Comparison of ENCODE assay signal across 14 cellular contexts in the genomic region with DNA sequence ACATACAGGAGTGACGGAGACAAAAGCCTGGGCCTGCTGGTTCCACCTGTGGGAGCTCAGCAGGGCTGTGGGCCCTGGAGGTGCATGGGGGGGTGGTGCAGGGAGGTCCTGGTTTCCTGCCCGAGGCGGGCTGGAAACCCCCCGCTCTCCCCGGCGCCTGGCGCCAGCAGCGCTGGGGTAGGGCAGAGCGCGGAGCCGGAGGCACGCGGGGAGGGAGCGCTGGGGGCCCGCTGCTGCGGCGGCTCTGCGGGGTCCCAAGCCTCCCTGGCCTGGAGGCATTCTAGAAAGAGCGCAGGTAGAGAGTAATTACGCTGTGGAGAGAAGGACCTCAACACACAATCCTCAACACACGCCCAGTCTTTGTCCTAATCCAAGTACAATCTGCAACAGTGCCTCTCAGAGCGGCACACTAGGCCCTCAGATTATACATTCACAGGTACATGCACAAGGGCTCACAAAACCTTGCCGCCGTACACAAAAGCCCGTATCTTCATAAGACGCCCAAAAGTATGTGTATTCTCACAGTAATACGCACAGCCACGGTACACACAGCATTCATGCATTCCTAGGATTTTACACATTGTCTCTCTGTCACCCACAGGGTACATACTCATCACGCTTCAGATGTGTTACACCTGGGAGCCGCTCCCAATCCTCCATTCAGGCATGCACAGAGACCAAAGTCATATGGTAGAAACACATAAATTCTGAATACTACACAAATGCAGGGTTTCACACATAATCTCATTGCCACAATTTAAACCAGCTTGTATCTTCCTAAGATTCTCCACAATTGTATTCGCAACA. TPM values are rescaled to one million over a fixed set of nuclear protein-coding genes. Genes with fewer than 3 reads are reported as not detected.
DNase-seq lines count a peak whose midpoint lies in the region; ATAC-seq and TF ChIP-seq lines count a peak whose summit lies in the region.
"Had no signal": no experiment of that assay in that cellular context is flagged by ENCODE, and none has a peak within 500 bp of the region (broad histone marks: within the 10 kb centered on the region; RNA-seq: fewer than 3 reads in every experiment).

No MANE protein-coding gene starts in this region.

- H3K4me1 ChIP-seq in HUES48 (ENCODE audit: control insufficient read depth, insufficient read depth, low read length): peaks cover 76% of the 10 kb centered on the region
- peaks cover 26% of the 10 kb centered on the region for H3K4me1 ChIP-seq in iPS-15b (ENCODE audit: control insufficient read depth, insufficient read depth, low read length)
- peaks cover 28% of the 10 kb centered on the region for H3K4me1 ChIP-seq in smooth muscle cell (ENCODE audit: low read depth)

- H3K27me3 ChIP-seq in HUES48 (ENCODE audit: control insufficient read depth, insufficient read depth, low read length): peaks cover 100% of the 10 kb centered on the region
- peaks cover 98% of the 10 kb centered on the region for H3K27me3 ChIP-seq in iPS-15b (ENCODE audit: control insufficient read depth, insufficient read depth, low read length)
- peaks cover 59% of the 10 kb centered on the region for H3K27me3 ChIP-seq in smooth muscle cell (ENCODE audit: low read depth)

- H3K9me3 ChIP-seq in HUES48 (ENCODE audit: control insufficient read depth, insufficient read depth, low read length) (no peaks in the 10 kb centered on the region), iPS-15b (ENCODE audit: control insufficient read depth, insufficient read depth, low read length) (no peaks in the 10 kb centered on the region), smooth muscle cell (replicated peaks; ENCODE audit: low read depth) (no peaks in the 10 kb centered on the region)

- TF ChIP-seq CTCF in smooth muscle cell (IDR thresholded peaks at IDR 0.05; ENCODE audit: borderline replicate concordance, insufficient read depth, poor library complexity, severe bottlenecking) (no peak), Calu3 (IDR thresholded peaks at IDR 0.05; ENCODE audit: unreplicated experiment) (no peak)

- H3K4me1 Mint-ChIP-seq in Calu3 (ENCODE audit: low read depth, unreplicated experiment): peaks cover 8% of the 10 kb centered on the region

- intact Hi-C loops in Calu3 (cut with micrococcal nuclease; ENCODE audit: unreplicated experiment): no loop called here

- H3K27ac Mint-ChIP-seq in Calu3 (ENCODE audit: unreplicated experiment): no peak overlapping the region

- H3K27ac ChIP-seq in HUES48 (ENCODE audit: low read depth, low read length) (no peak overlapping the region), smooth muscle cell (ENCODE audit: low read depth) (peak overlapping the region; percentile 64)

- H3F3A ChIP-seq in smooth muscle cell (ENCODE audit: low read depth): peaks cover 12% of the 10 kb centered on the region

- H3K79me2 ChIP-seq in smooth muscle cell (ENCODE audit: low read depth): peaks cover 28% of the 10 kb centered on the region

- WGBS in smooth muscle cell (ENCODE audit: low lambda C conversion rate): 12% methylated on average over 28 of the region's 31 CpGs

- no peaks in the 10 kb centered on the region for H3K36me3 Mint-ChIP-seq in Calu3 (ENCODE audit: insufficient read depth, unreplicated experiment)

- no peak overlapping the region for H3K4me3 Mint-ChIP-seq in Calu3 (ENCODE audit: low read depth, unreplicated experiment)

- no peak overlapping the region for H2AFZ ChIP-seq in smooth muscle cell (ENCODE audit: low read depth)

- CTCF ChIA-PET in Calu3 (lab: Charles Lee): no interaction called here

- H3K9me3 Mint-ChIP-seq in Calu3 (ENCODE audit: low read depth, unreplicated experiment): no peaks in the 10 kb centered on the region

- H4K20me1 ChIP-seq in smooth muscle cell (ENCODE audit: low read depth): no peaks in the 10 kb centered on the region

- H3K27me3 Mint-ChIP-seq in Calu3 (ENCODE audit: unreplicated experiment): peaks cover 92% of the 10 kb centered on the region

- H3K4me3 ChIP-seq in HUES48 (ENCODE audit: low read depth, low read length) (peak overlapping the region; percentile 37), iPS-15b (ENCODE audit: low read depth, low read length) (peak overlapping the region; percentile 53), smooth muscle cell (peak overlapping the region; percentile 65)

- BruUV-seq in Calu3 (replicated peaks; lab: Mats Ljungman, UMichigan): no TSS peak

- ATAC-seq in GM18867 (IDR thresholded peaks at IDR 0.05; ENCODE audit: unreplicated experiment): peak; percentile 37

- H3K4me2 ChIP-seq in smooth muscle cell: peak overlapping the region; percentile 95

- H3K9ac ChIP-seq in HUES48 (ENCODE audit: low read depth, low read length): no peak overlapping the region
- H3K9ac ChIP-seq in iPS-15b (ENCODE audit: low read depth, low read length): no peak overlapping the region
- peak overlapping the region; percentile 63 for H3K9ac ChIP-seq in smooth muscle cell (ENCODE audit: low read depth)

- H3K36me3 ChIP-seq in HUES48 (ENCODE audit: control insufficient read depth, insufficient read depth, low read length) (no peaks in the 10 kb centered on the region), iPS-15b (ENCODE audit: control insufficient read depth, insufficient read depth, low read length) (no peaks in the 10 kb centered on the region), smooth muscle cell (ENCODE audit: low read depth) (no peaks in the 10 kb centered on the region)

- no peak for DNase-seq in smooth muscle cell (lab: John Stamatoyannopoulos, UW; ENCODE audit: unreplicated experiment)
- DNase-seq in A172 (ENCODE audit: low spot score): no peak
- no peak for DNase-seq in Calu3
- DNase-seq in 8988T: no peak
- DNase-seq: activated CD4-positive, alpha-beta T cell treated with anti-CD3 and anti-CD28 coated beads, Interleukin-2, amount 50 U/mL, for 4 hours; activated effector memory CD4-positive, alpha-beta T cell treated with anti-CD3 and anti-CD28 coated beads, Interleukin-2, amount 50 U/mL, for 16 hours; KG1; NCI-H1694 treated with DMSO at 0.1 percent for 48 hours; NCI-H774; stimulated activated CD4-positive, alpha-beta T cell treated with anti-CD3 and anti-CD28 coated beads, Interleukin-4, amount 100 ng/mL, for 4 hours; stimulated activated naive CD4-positive, alpha-beta T cell treated with Interleukin-2 at 50 U/mL for 16 hours had no signal

RNA-seq across cellular contexts. Expression of a gene that starts 2.1 kb away (rescaled TPM):
- total RNA-seq in smooth muscle cell (25.2 and 36.3 TPM in 2 replicates), Calu3 (2022) (not detected in 2 replicates)
- 18.2 and 68.4 TPM in 2 replicates for polyA plus RNA-seq in smooth muscle cell
- total RNA-seq in A172 (2014; rRNA removed; shearing (Covaris generic)): not detected in 2 replicates

RNA-seq across cellular contexts. Expression of a gene that starts 34.4 kb away (rescaled TPM):
- total RNA-seq in smooth muscle cell (29.9 and 44.2 TPM in 2 replicates), Calu3 (2022) (28.7 and 38.6 TPM in 2 replicates)
- 32.7 and 41.6 TPM in 2 replicates for polyA plus RNA-seq in smooth muscle cell
- 22.4 and 41.8 TPM in 2 replicates for total RNA-seq in A172 (2014; rRNA removed; shearing (Covaris generic))

Comparison
In these comparisons a context has a peak if more than half of its experiments do, and no peak if none do; other contexts are left out.
1. RNA of a gene that starts 2.1 kb away (total RNA-seq): 25.2 to 36.3 TPM in smooth muscle cell; not detected in A172 and not detected in Calu3; every median in the first group is over 10 times any median in the second.
2. Peak in every context shown above with its lines, with median percentiles within 50 percentile points of each other: H3K4me3 ChIP-seq.